In genomic region chr16:5175263-5175662, GRCh38 we compare ENCODE assay signal across 17 cellular contexts.
"Had no signal": no experiment of that assay in that cellular context is flagged by ENCODE, and none has a peak within 500 bp of the region (broad histone marks: within the 10 kb centered on the region; RNA-seq: fewer than 3 reads in every experiment).

No MANE protein-coding gene starts in this region.

- H3K4me1 Mint-ChIP-seq: activated naive CD4-positive, alpha-beta T cell treated with anti-CD3 and anti-CD28 coated beads, Interleukin-2, amount 50 U/mL, for 24 hours had no signal

- H3K27ac ChIP-seq: left ventricle myocardium inferior, pancreas, stomach, vagina had no signal

- H3K4me3 Mint-ChIP-seq: activated naive CD4-positive, alpha-beta T cell treated with anti-CD3 and anti-CD28 coated beads, Interleukin-2, amount 50 U/mL, for 24 hours; T-helper 2 cell treated with Interferon-gamma antibody and Interleukin-4, amounts not matched to agents 5 μg/mL and 100 μg/mL, for 36 hours had no signal

- FAIRE-seq: pancreas had no signal

- H3K4me1 ChIP-seq: left ventricle myocardium inferior, pancreas, stomach, vagina had no signal

- H3K27ac Mint-ChIP-seq: activated naive CD4-positive, alpha-beta T cell treated with anti-CD3 and anti-CD28 coated beads, Interleukin-2, amount 50 U/mL, for 24 hours; T-helper 2 cell treated with Interferon-gamma antibody and Interleukin-4, amounts not matched to agents 5 μg/mL and 100 μg/mL, for 36 hours had no signal

- H3K27me3 ChIP-seq: pancreas, vagina had no signal

- H3K9me3 ChIP-seq: pancreas, vagina had no signal

- DNase-seq: activated T-cell treated with anti-CD3 and anti-CD28 coated beads, Interleukin-2, amount 50 U/mL, for 1 hour; cerebellar nuclear complex; dermis blood vessel endothelial cell; glutamatergic neuron; islet precursor cell; left ventricle myocardium inferior; mesenchymal stem cell; pancreas; retina; stimulated activated CD4-positive, alpha-beta T cell treated with anti-CD3 and anti-CD28 coated beads, Interleukin-15, amount 100 ng/mL, for 24 hours; stimulated activated CD4-positive, alpha-beta T cell treated with anti-CD3 and anti-CD28 coated beads, Interleukin-4, amount 100 ng/mL, for 4 hours; stomach had no signal

- H3K36me3 ChIP-seq: left ventricle myocardium inferior, pancreas, stomach, vagina had no signal

- H3K4me3 ChIP-seq: left ventricle myocardium inferior, pancreas, stomach, vagina had no signal

- ATAC-seq: activated CD4-positive, CD25-positive, alpha-beta regulatory T cell treated with anti-CD3 and anti-CD28 coated beads, Interleukin-2, amount 50 U/mL, for 24 hours; esophagus mucosa; pancreas had no signal
